Comparison of ENCODE assay signal across 8 cellular contexts in genomic region chrX:85998954-85999353, GRCh38.
"Had no signal": no experiment of that assay in that cellular context is flagged by ENCODE, and none has a peak within 500 bp of the region (broad histone marks: within the 10 kb centered on the region; RNA-seq: fewer than 3 reads in every experiment).

No MANE protein-coding gene starts in this region.

- H3K27ac ChIP-seq: GM23248 had no signal

- H3K9me3 ChIP-seq: HAP-1 had no signal

- H2AFZ ChIP-seq: GM23248 had no signal

- ATAC-seq: HCT116 had no signal

- H3K4me3 ChIP-seq: GM23248, HAP-1 had no signal

- DNase-seq: GM23248, GOT3, H7, Kasumi-1, KG1 had no signal

- H3K36me3 ChIP-seq: HAP-1 had no signal

- H3K9ac ChIP-seq: GM23248 had no signal

- FAIRE-seq: HTR-8/SVneo had no signal
